ENCODE assay signal across 13 cellular contexts in genomic region chr15:49135342-49135857, GRCh38. TPM values are rescaled to one million over a fixed set of nuclear protein-coding genes. Genes with fewer than 3 reads are reported as not detected.
DNase-seq lines count a peak whose midpoint lies in the region; ATAC-seq and TF ChIP-seq lines count a peak whose summit lies in the region.
"Had no signal": no experiment of that assay in that cellular context is flagged by ENCODE, and none has a peak within 500 bp of the region (broad histone marks: within the 10 kb centered on the region; RNA-seq: fewer than 3 reads in every experiment).

No MANE protein-coding gene starts in this region.

- no peaks in the 10 kb centered on the region for H3K9me2 ChIP-seq in GM23248 (ENCODE audit: insufficient read depth)

- ATAC-seq in HG03025 (IDR thresholded peaks at IDR 0.05; ENCODE audit: low FRiP score, unreplicated experiment) (no peak), right cardiac atrium (no peak)
- ATAC-seq: esophagus mucosa had no signal

- no peaks in the 10 kb centered on the region for H4K20me1 ChIP-seq in GM23248 (ENCODE audit: insufficient read depth)

- H3K79me2 ChIP-seq in GM23248 (ENCODE audit: insufficient read depth), result peaks cover 66% of the 10 kb centered on the region

- no peaks in the 10 kb centered on the region for H3K9me3 Mint-ChIP-seq in T-helper 1 cell treated with Interleukin-12 subunit alpha and Interleukin-12 subunit beta and Interleukin-4 antibody, amounts not matched to agents 30 μg/mL and 1 μg/mL, for 36 hours
- H3K9me3 Mint-ChIP-seq in activated T-helper 2 cell treated with anti-CD3 and anti-CD28 coated beads, Interferon-gamma antibody, Interleukin-2, Interleukin-4, amounts not matched to agents 10 μg/mL and 5 μg/mL and 100 μg/mL, durations not matched to agents 14 hours and 24 hours and 36 hours, result no peaks in the 10 kb centered on the region
- no peaks in the 10 kb centered on the region for H3K9me3 Mint-ChIP-seq in nephron

- no peaks in the 10 kb centered on the region for H3K9me3 ChIP-seq in GM23248 (ENCODE audit: low read depth)
- H3K9me3 ChIP-seq in right cardiac atrium (ENCODE audit: control insufficient read depth, low read length), result no peaks in the 10 kb centered on the region
- H3K9me3 ChIP-seq: right atrium auricular region had no signal

- in situ Hi-C loops in GM23248 (cut with MboI), result no loop called here

- H3K4me3 ChIP-seq in GM23248 (peak overlapping the region; percentile 12), right cardiac atrium (ENCODE audit: low read length) (no peak overlapping the region)
- H3K4me3 ChIP-seq: right atrium auricular region had no signal

- H3K27ac ChIP-seq in GM23248 (peak overlapping the region; percentile 87), right cardiac atrium (ENCODE audit: low read length) (no peak overlapping the region)
- H3K27ac ChIP-seq: right atrium auricular region had no signal

- H3K27me3 ChIP-seq in GM23248 (replicated peaks; ENCODE audit: insufficient read depth), result no peaks in the 10 kb centered on the region
- no peaks in the 10 kb centered on the region for H3K27me3 ChIP-seq in right cardiac atrium (ENCODE audit: control insufficient read depth, insufficient read depth)
- H3K27me3 ChIP-seq: right atrium auricular region had no signal

- peak overlapping the region; percentile 27 for H3K27ac Mint-ChIP-seq in T-helper 1 cell treated with Interleukin-12 subunit alpha and Interleukin-12 subunit beta and Interleukin-4 antibody, amounts not matched to agents 30 μg/mL and 1 μg/mL, for 36 hours
- peak overlapping the region; percentile 42 for H3K27ac Mint-ChIP-seq in activated T-helper 2 cell treated with anti-CD3 and anti-CD28 coated beads, Interferon-gamma antibody, Interleukin-2, Interleukin-4, amounts not matched to agents 10 μg/mL and 5 μg/mL and 100 μg/mL, durations not matched to agents 14 hours and 24 hours and 36 hours
- H3K27ac Mint-ChIP-seq in nephron, result peak overlapping the region; percentile 7 to 62 (median 32)

- H3K4me2 ChIP-seq in GM23248 (ENCODE audit: unreplicated experiment), result peak overlapping the region; percentile 57

- no peak overlapping the region for H2AFZ ChIP-seq in GM23248

- intact Hi-C loops in activated T-helper 2 cell treated with anti-CD3 and anti-CD28 coated beads, Interferon-gamma antibody, Interleukin-2, Interleukin-4, amounts not matched to agents 10 μg/mL and 5 μg/mL and 100 μg/mL, durations not matched to agents 14 hours and 24 hours and 36 hours (cut with micrococcal nuclease), result no loop called here
- intact Hi-C loops in right cardiac atrium (cut with DNase I), result loop anchor here in 1 of 4 donors (10.0 kb wide), 1 partner anchor 111 kb away; no protein-coding TSS in a partner anchor

- H3K4me1 ChIP-seq in GM23248 (ENCODE audit: insufficient read depth), result peaks cover 49% of the 10 kb centered on the region
- H3K4me1 ChIP-seq in right cardiac atrium (ENCODE audit: control insufficient read depth, insufficient read depth, low read length), result no peaks in the 10 kb centered on the region
- H3K4me1 ChIP-seq: right atrium auricular region had no signal

- WGBS in GM23248 (ENCODE audit: low coverage in 1 of 2, low lambda C conversion rate in 2 of 2, missing lambda C conversion rate in 2 of 2), 2 experiments, result 33 to 35% methylated on average over 2 of the region's 2 CpGs
- 52% methylated on average over 2 of the region's 2 CpGs for WGBS in right cardiac atrium

- H3K36me3 ChIP-seq in GM23248 (ENCODE audit: low read depth), result peaks cover 45% of the 10 kb centered on the region

- H3F3A ChIP-seq in GM23248 (ENCODE audit: insufficient read depth), result peaks cover 62% of the 10 kb centered on the region

- peaks cover 40% of the 10 kb centered on the region for H3K36me3 Mint-ChIP-seq in T-helper 1 cell treated with Interleukin-12 subunit alpha and Interleukin-12 subunit beta and Interleukin-4 antibody, amounts not matched to agents 30 μg/mL and 1 μg/mL, for 36 hours (ENCODE audit: low read depth)
- peaks cover 75% of the 10 kb centered on the region for H3K36me3 Mint-ChIP-seq in activated T-helper 2 cell treated with anti-CD3 and anti-CD28 coated beads, Interferon-gamma antibody, Interleukin-2, Interleukin-4, amounts not matched to agents 10 μg/mL and 5 μg/mL and 100 μg/mL, durations not matched to agents 14 hours and 24 hours and 36 hours (ENCODE audit: low read depth)
- peaks cover 60% of the 10 kb centered on the region for H3K36me3 Mint-ChIP-seq in nephron (ENCODE audit: low read depth)

- H3K4me1 Mint-ChIP-seq in T-helper 1 cell treated with Interleukin-12 subunit alpha and Interleukin-12 subunit beta and Interleukin-4 antibody, amounts not matched to agents 30 μg/mL and 1 μg/mL, for 36 hours (ENCODE audit: low read depth), result peaks cover 10% of the 10 kb centered on the region
- H3K4me1 Mint-ChIP-seq in activated T-helper 2 cell treated with anti-CD3 and anti-CD28 coated beads, Interferon-gamma antibody, Interleukin-2, Interleukin-4, amounts not matched to agents 10 μg/mL and 5 μg/mL and 100 μg/mL, durations not matched to agents 14 hours and 24 hours and 36 hours (ENCODE audit: low read depth), result peaks cover 30% of the 10 kb centered on the region
- no peaks in the 10 kb centered on the region for H3K4me1 Mint-ChIP-seq in nephron

- peak overlapping the region; percentile 11; the same call in 1 of the 2 replicates for H3K9ac ChIP-seq in GM23248

- H3K4me3 Mint-ChIP-seq in T-helper 1 cell treated with Interleukin-12 subunit alpha and Interleukin-12 subunit beta and Interleukin-4 antibody, amounts not matched to agents 30 μg/mL and 1 μg/mL, for 36 hours, result no peak overlapping the region
- H3K4me3 Mint-ChIP-seq in activated T-helper 2 cell treated with anti-CD3 and anti-CD28 coated beads, Interferon-gamma antibody, Interleukin-2, Interleukin-4, amounts not matched to agents 10 μg/mL and 5 μg/mL and 100 μg/mL, durations not matched to agents 14 hours and 24 hours and 36 hours (ENCODE audit: low read depth), result no peak overlapping the region
- no peak overlapping the region for H3K4me3 Mint-ChIP-seq in nephron

- DNase-seq in T-helper 1 cell, result no peak
- peak; percentile 34 for DNase-seq in GM23248
- DNase-seq in activated T-helper 2 cell treated with anti-CD3 and anti-CD28 coated beads, Interferon-gamma antibody, Interleukin-2, Interleukin-4, amounts not matched to agents 10 μg/mL and 5 μg/mL and 100 μg/mL, durations not matched to agents 14 hours and 24 hours and 36 hours (ENCODE audit: low spot score), result no peak
- no peak for DNase-seq in NOMO-1 treated with dmso at 0.1 percent for 144 hours (lab: John Stamatoyannopoulos, UW; ENCODE audit: unreplicated experiment)
- no peak for DNase-seq in right cardiac atrium
- DNase-seq: activated CD8-positive, alpha-beta memory T cell treated with anti-CD3 and anti-CD28 coated beads, Interleukin-2, amount 50 U/mL, for 4 hours; DMS53; NCI-H2107 had no signal

- TF ChIP-seq CTCF in nephron (IDR thresholded peaks at IDR 0.05; ENCODE audit: unreplicated experiment in 3 of 3), result no peak

- no peaks in the 10 kb centered on the region for H3K27me3 Mint-ChIP-seq in T-helper 1 cell treated with Interleukin-12 subunit alpha and Interleukin-12 subunit beta and Interleukin-4 antibody, amounts not matched to agents 30 μg/mL and 1 μg/mL, for 36 hours (ENCODE audit: low read depth)
- H3K27me3 Mint-ChIP-seq in activated T-helper 2 cell treated with anti-CD3 and anti-CD28 coated beads, Interferon-gamma antibody, Interleukin-2, Interleukin-4, amounts not matched to agents 10 μg/mL and 5 μg/mL and 100 μg/mL, durations not matched to agents 14 hours and 24 hours and 36 hours (ENCODE audit: low read depth), result no peaks in the 10 kb centered on the region
- no peaks in the 10 kb centered on the region for H3K27me3 Mint-ChIP-seq in nephron (ENCODE audit: low read depth)

RNA-seq across cellular contexts. Expression of gene COPS2, which starts 20.0 kb away (rescaled TPM):
- total RNA-seq in GM23248 (2014; rRNA removed; shearing (Covaris generic)), result 58.0 and 80.2 TPM in 2 replicates
- polyA plus RNA-seq in GM23248 (2016; fragmentation: Nextera tagmentation; extraction: Ambion mirVana), result 60.1 and 61.9 TPM in 2 replicates
- 85.1 and 94.7 TPM in 2 replicates for total RNA-seq in activated T-helper 2 cell treated with anti-CD3 and anti-CD28 coated beads, Interferon-gamma antibody, Interleukin-2, Interleukin-4, amounts not matched to agents 10 μg/mL and 5 μg/mL and 100 μg/mL, durations not matched to agents 14 hours and 24 hours and 36 hours
- total RNA-seq in right cardiac atrium, result 10 to 100 TPM; 64.3 to 78.2 (median 70.8) TPM
- polyA plus RNA-seq in right cardiac atrium, result 43.1 TPM

RNA-seq across cellular contexts. Expression of gene GALK2, which starts 34.6 kb away (rescaled TPM):
- 21.0 and 31.8 TPM in 2 replicates for total RNA-seq in GM23248 (2014; rRNA removed; shearing (Covaris generic))
- polyA plus RNA-seq in GM23248 (2016; fragmentation: Nextera tagmentation; extraction: Ambion mirVana), result 19.2 and 19.7 TPM in 2 replicates
- total RNA-seq in activated T-helper 2 cell treated with anti-CD3 and anti-CD28 coated beads, Interferon-gamma antibody, Interleukin-2, Interleukin-4, amounts not matched to agents 10 μg/mL and 5 μg/mL and 100 μg/mL, durations not matched to agents 14 hours and 24 hours and 36 hours, result 29.8 and 33.3 TPM in 2 replicates
- total RNA-seq in right cardiac atrium, result 10 to 100 TPM; 26.9 to 37.7 (median 30.2) TPM
- polyA plus RNA-seq in right cardiac atrium, result 19.2 TPM
